Comparison of ENCODE assay signal across 28 cellular contexts in genomic region chr6:17165383-17165782, GRCh38.
DNase-seq lines count a peak whose midpoint lies in the region; ATAC-seq, FAIRE-seq and TF ChIP-seq lines count a peak whose summit lies in the region.
"Had no signal": no experiment of that assay in that cellular context is flagged by ENCODE, and none has a peak within 500 bp of the region (broad histone marks: within the 10 kb centered on the region; RNA-seq: fewer than 3 reads in every experiment).

No MANE protein-coding gene starts in this region.

- no peaks in the 10 kb centered on the region for H3K9me3 ChIP-seq in adipocyte (ENCODE audit: control insufficient read depth, low read length)
- H3K9me3 ChIP-seq in PC-3 (ENCODE audit: low read length): no peaks in the 10 kb centered on the region
- H3K9me3 ChIP-seq: Caco-2, prostate gland, SJSA1 had no signal

- no peak overlapping the region for H3K4me2 ChIP-seq in PC-3 (ENCODE audit: low read length)

- ATAC-seq in GM19455 (IDR thresholded peaks at IDR 0.05; ENCODE audit: unreplicated experiment) (no peak), PC-3 (no peak)
- ATAC-seq: activated CD4-positive, CD25-positive, alpha-beta regulatory T cell treated with anti-CD3 and anti-CD28 coated beads, Interleukin-2, amount 50 U/mL, for 24 hours; esophagus mucosa; naive thymus-derived CD4-positive, alpha-beta T cell had no signal

- FAIRE-seq in urothelium cell line (lab: Jason Lieb, UNC): no peak
- FAIRE-seq: H1, keratinocyte had no signal

- no peaks in the 10 kb centered on the region for H3K36me3 ChIP-seq in adipocyte (ENCODE audit: control insufficient read depth, insufficient read depth, low read length, severe bottlenecking)
- H3K36me3 ChIP-seq in PC-3 (ENCODE audit: low read depth, low read length): no peaks in the 10 kb centered on the region
- H3K36me3 ChIP-seq: prostate gland, SJSA1 had no signal

- TF ChIP-seq CTCF in AG04449 (IDR thresholded peaks at IDR 0.05; ENCODE audit: insufficient read depth, low read length, missing control alignments) (no peak), fibroblast of pulmonary artery (IDR thresholded peaks at IDR 0.05; ENCODE audit: low read length, missing control alignments) (no peak), PC-3 (conservative IDR thresholded peaks at IDR 0.05; ENCODE audit: low read depth, low read length) (no peak)

- intact Hi-C loops in PC-3 (cut with micrococcal nuclease): loop anchor here (5.0 to 10.0 kb wide), 2 partner anchors 112 to 189 kb away; no protein-coding TSS in a partner anchor

- H3K9ac ChIP-seq in adipocyte (ENCODE audit: low read length) (no peak overlapping the region), PC-3 (ENCODE audit: low read length) (no peak overlapping the region)

- H3K9me2 ChIP-seq in PC-3 (replicated peaks; ENCODE audit: low read length): no peaks in the 10 kb centered on the region

- no peak overlapping the region for H3K4me3 ChIP-seq in AG04449 (ENCODE audit: low read depth, low read length)
- no peak overlapping the region for H3K4me3 ChIP-seq in adipocyte (ENCODE audit: low read length)
- H3K4me3 ChIP-seq in fibroblast of pulmonary artery (replicated peaks; ENCODE audit: low read depth, low read length): no peak overlapping the region
- H3K4me3 ChIP-seq in PC-3 (ENCODE audit: low read length): no peak overlapping the region
- H3K4me3 ChIP-seq: coronary artery, prostate gland, SJSA1 had no signal

- no TSS peak for BruUV-seq in PC-3 (replicated peaks; lab: Mats Ljungman, UMichigan)

- POLR2A ChIA-PET in AG04449 (lab: Yijun Ruan, JAX) (no interaction called here), PC-3 (lab: Charles Lee; ENCODE audit: unreplicated experiment) (no interaction called here)

- CTCF ChIA-PET in AG04449 (lab: Yijun Ruan, JAX) (interaction anchor here (1.0 to 1.6 kb wide), 5 partner anchors 9 to 420 kb away, joined by 3 to 8 read pairs (median 4); no protein-coding TSS in a partner anchor), PC-3 (lab: Charles Lee) (no interaction called here)

- no peaks in the 10 kb centered on the region for H3K79me2 ChIP-seq in PC-3 (ENCODE audit: low read length)

- no peaks in the 10 kb centered on the region for H4K20me1 ChIP-seq in PC-3 (ENCODE audit: low read length)

- H3K27me3 ChIP-seq in adipocyte (replicated peaks; ENCODE audit: control insufficient read depth, insufficient read depth, low read length) (peaks cover 14% of the 10 kb centered on the region), PC-3 (ENCODE audit: low read length) (no peaks in the 10 kb centered on the region)
- H3K27me3 ChIP-seq: SJSA1 had no signal

- H2AFZ ChIP-seq in PC-3 (ENCODE audit: low read length): no peak overlapping the region

- H3F3A ChIP-seq in PC-3 (ENCODE audit: low read length, unreplicated experiment): no peaks in the 10 kb centered on the region

- DNase-seq in AG04449 (ENCODE audit: low read depth, low spot score): peak; percentile 69
- peak; percentile 69 for DNase-seq in ELR (ENCODE audit: low read depth)
- DNase-seq in adipocyte (ENCODE audit: low read depth): peak; percentile 70
- peak; percentile 47 for DNase-seq in fibroblast of pulmonary artery (ENCODE audit: low read depth)
- DNase-seq in NCI-H1417 treated with DMSO at 0.1 percent for 48 hours (lab: John Stamatoyannopoulos, UW): no peak
- DNase-seq in urothelium cell line (ENCODE audit: low spot score): no peak
- DNase-seq in PC-3: no peak
- DNase-seq: activated CD4-positive, alpha-beta memory T cell treated with anti-CD3 and anti-CD28 coated beads for 36 hours; activated CD8-positive, alpha-beta memory T cell treated with anti-CD3 and anti-CD28 coated beads, Interleukin-2, amount 50 U/mL, for 4 hours; activated naive CD4-positive, alpha-beta T cell treated with anti-CD3 and anti-CD28 coated beads, Interleukin-2, amount 10 ng/mL, durations not matched to agents 7 days and 5 days; C1 segment of cervical spinal cord; Caco-2; endodermal cell; midbrain; naive thymus-derived CD4-positive, alpha-beta T cell; NCI-H1105; NCI-H1930; NCI-H526 treated with DMSO at 0.1 percent for 48 hours; stimulated activated CD4-positive, alpha-beta T cell treated with anti-CD3 and anti-CD28 coated beads, Interleukin-15, amount 100 ng/mL, for 24 hours; stimulated activated naive CD4-positive, alpha-beta T cell had no signal

- H3K27ac ChIP-seq in PC-3 (ENCODE audit: low read length): no peak overlapping the region
- H3K27ac ChIP-seq: coronary artery, prostate gland, SJSA1 had no signal

- H3K4me1 ChIP-seq in adipocyte (ENCODE audit: control insufficient read depth, insufficient read depth, low read length) (no peaks in the 10 kb centered on the region), PC-3 (ENCODE audit: insufficient read depth, low read length) (no peaks in the 10 kb centered on the region)
- H3K4me1 ChIP-seq: Caco-2, SJSA1 had no signal

Comparison
In these comparisons a context has a peak if more than half of its experiments do, and no peak if none do; other contexts are left out.
1. DNase-seq: peak in AG04449 (single experiment), ELR (single experiment), adipocyte (single experiment) and fibroblast of pulmonary artery (single experiment); none in NCI-H1417 treated with DMSO at 0.1 percent for 48 hours (single experiment), urothelium cell line (single experiment) and PC-3 (single experiment).